ENCODE assay signal across 17 cellular contexts in the genomic region with DNA sequence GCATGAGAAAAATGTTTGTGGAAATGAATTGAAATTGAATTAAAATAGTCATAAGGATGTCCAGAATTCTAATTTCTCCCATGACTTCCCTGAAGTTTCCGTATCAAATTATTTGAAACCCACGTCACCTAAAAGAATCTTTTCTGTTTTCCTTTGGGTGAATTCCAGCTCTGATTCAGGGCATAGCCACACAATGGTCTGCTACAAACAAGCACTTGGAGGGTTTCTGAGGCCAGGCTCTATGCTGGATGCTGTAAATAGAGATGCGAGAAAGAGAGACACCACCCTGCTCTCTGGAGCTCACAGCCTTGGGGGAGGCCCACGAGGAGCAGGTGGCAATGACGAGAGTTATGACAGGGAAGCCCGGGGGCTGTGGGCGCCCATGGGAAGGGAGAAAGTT. TPM values are rescaled to one million over a fixed set of nuclear protein-coding genes. Genes with fewer than 3 reads are reported as not detected.
"Had no signal": no experiment of that assay in that cellular context is flagged by ENCODE, and none has a peak within 500 bp of the region (broad histone marks: within the 10 kb centered on the region; RNA-seq: fewer than 3 reads in every experiment).

No MANE protein-coding gene starts in this region.

- H3K27ac ChIP-seq: cardiac muscle cell, esophagus muscularis mucosa, lower lobe of right lung, vagina had no signal

- H3K9me3 ChIP-seq: esophagus muscularis mucosa, lower lobe of right lung, vagina had no signal

- DNase-seq: activated CD4-positive, alpha-beta T cell treated with anti-CD3 and anti-CD28 coated beads, Interleukin-2, amount 10 ng/mL, durations not matched to agents 7 days and 5 days; activated CD8-positive, alpha-beta T cell treated with anti-CD3 and anti-CD28 coated beads, Interleukin-2, amount 10 ng/mL, durations not matched to agents 7 days and 5 days; activated naive CD4-positive, alpha-beta T cell treated with Interleukin-2 at 50 U/mL for 16 hours; activated naive CD8-positive, alpha-beta T cell treated with anti-CD3 and anti-CD28 coated beads, Interleukin-2, amount 10 ng/mL, durations not matched to agents 7 days and 5 days; activated T-cell treated with anti-CD3 and anti-CD28 coated beads, Interleukin-2, amount 50 U/mL, for 24 hours; anterior cingulate cortex; dermis blood vessel endothelial cell; effector memory CD4-positive, alpha-beta T cell; lower lobe of right lung; occipital lobe had no signal

- H3K36me3 ChIP-seq: cardiac muscle cell, esophagus muscularis mucosa, lower lobe of right lung, vagina had no signal

- H3K27me3 ChIP-seq: cardiac muscle cell, esophagus muscularis mucosa, vagina had no signal

- H3K4me3 ChIP-seq: cardiac muscle cell, esophagus muscularis mucosa, lower lobe of right lung, vagina had no signal

RNA-seq across cellular contexts. Expression of gene GHRHR, which starts 33.6 kb away (rescaled TPM):
- total RNA-seq: activated CD4-positive, alpha-beta T cell treated with anti-CD3 and anti-CD28 coated beads, Interleukin-2, amount 10 ng/mL, durations not matched to agents 7 days and 5 days; activated CD8-positive, alpha-beta T cell treated with anti-CD3 and anti-CD28 coated beads, Interleukin-2, amount 10 ng/mL, durations not matched to agents 7 days and 5 days; activated naive CD8-positive, alpha-beta T cell treated with anti-CD3 and anti-CD28 coated beads, Interleukin-2, amount 10 ng/mL, durations not matched to agents 7 days and 5 days; activated T-helper 2 cell treated with anti-CD3 and anti-CD28 coated beads, Interferon-gamma antibody, Interleukin-2, Interleukin-4, amounts not matched to agents 10 μg/mL and 5 μg/mL and 100 μg/mL, durations not matched to agents 14 hours and 24 hours and 36 hours; cardiac muscle cell; dermis blood vessel endothelial cell; endothelial cell of umbilical vein; esophagus muscularis mucosa; glomerular endothelial cell; lower lobe of right lung; occipital lobe; skeletal muscle tissue; vagina had no signal
- polyA plus RNA-seq: cardiac muscle cell, endothelial cell of umbilical vein had no signal

RNA-seq across cellular contexts. Expression of gene ADCYAP1R1, which starts 54.8 kb away (rescaled TPM):
- total RNA-seq: activated CD4-positive, alpha-beta T cell treated with anti-CD3 and anti-CD28 coated beads, Interleukin-2, amount 10 ng/mL, durations not matched to agents 7 days and 5 days; activated CD8-positive, alpha-beta T cell treated with anti-CD3 and anti-CD28 coated beads, Interleukin-2, amount 10 ng/mL, durations not matched to agents 7 days and 5 days; activated naive CD8-positive, alpha-beta T cell treated with anti-CD3 and anti-CD28 coated beads, Interleukin-2, amount 10 ng/mL, durations not matched to agents 7 days and 5 days; activated T-helper 2 cell treated with anti-CD3 and anti-CD28 coated beads, Interferon-gamma antibody, Interleukin-2, Interleukin-4, amounts not matched to agents 10 μg/mL and 5 μg/mL and 100 μg/mL, durations not matched to agents 14 hours and 24 hours and 36 hours; dermis blood vessel endothelial cell; endothelial cell of umbilical vein; glomerular endothelial cell had no signal
